1 cellular context compared by ENCODE assay signal in the genomic region with DNA sequence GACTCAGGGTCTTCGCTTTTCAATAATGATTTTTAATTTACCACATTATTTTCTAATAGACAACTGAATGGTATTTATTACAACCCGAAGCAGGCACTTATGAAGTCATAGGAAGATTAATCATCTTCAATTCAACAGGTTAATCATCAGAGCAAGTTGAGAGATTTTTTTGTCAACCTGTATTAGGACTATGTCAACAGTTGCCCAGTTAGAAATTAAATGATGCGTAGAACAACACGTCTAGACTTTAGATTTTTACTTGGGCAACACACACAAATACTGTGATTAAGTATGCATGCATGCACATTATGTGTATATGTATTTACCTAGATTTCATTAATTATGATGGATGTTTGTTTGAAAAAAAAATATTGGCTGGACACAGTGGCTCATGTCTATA.
TF ChIP-seq lines count a peak whose summit lies in the region.

No MANE protein-coding gene starts in this region.

TF ChIP-seq in GM12878, 131 proteins besides CTCF, POLR2A, EP300 and RAD21:
- TF ChIP-seq, protein P1, sequence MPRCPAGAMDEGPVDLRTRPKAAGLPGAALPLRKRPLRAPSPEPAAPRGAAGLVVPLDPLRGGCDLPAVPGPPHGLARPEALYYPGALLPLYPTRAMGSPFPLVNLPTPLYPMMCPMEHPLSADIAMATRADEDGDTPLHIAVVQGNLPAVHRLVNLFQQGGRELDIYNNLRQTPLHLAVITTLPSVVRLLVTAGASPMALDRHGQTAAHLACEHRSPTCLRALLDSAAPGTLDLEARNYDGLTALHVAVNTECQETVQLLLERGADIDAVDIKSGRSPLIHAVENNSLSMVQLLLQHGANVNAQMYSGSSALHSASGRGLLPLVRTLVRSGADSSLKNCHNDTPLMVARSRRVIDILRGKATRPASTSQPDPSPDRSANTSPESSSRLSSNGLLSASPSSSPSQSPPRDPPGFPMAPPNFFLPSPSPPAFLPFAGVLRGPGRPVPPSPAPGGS (IDR thresholded peaks at IDR 0.05; ENCODE audit: borderline replicate concordance, insufficient read depth, low read depth, low read length, poor library complexity, severe bottlenecking) = no peak
- TF ChIP-seq, protein P2, sequence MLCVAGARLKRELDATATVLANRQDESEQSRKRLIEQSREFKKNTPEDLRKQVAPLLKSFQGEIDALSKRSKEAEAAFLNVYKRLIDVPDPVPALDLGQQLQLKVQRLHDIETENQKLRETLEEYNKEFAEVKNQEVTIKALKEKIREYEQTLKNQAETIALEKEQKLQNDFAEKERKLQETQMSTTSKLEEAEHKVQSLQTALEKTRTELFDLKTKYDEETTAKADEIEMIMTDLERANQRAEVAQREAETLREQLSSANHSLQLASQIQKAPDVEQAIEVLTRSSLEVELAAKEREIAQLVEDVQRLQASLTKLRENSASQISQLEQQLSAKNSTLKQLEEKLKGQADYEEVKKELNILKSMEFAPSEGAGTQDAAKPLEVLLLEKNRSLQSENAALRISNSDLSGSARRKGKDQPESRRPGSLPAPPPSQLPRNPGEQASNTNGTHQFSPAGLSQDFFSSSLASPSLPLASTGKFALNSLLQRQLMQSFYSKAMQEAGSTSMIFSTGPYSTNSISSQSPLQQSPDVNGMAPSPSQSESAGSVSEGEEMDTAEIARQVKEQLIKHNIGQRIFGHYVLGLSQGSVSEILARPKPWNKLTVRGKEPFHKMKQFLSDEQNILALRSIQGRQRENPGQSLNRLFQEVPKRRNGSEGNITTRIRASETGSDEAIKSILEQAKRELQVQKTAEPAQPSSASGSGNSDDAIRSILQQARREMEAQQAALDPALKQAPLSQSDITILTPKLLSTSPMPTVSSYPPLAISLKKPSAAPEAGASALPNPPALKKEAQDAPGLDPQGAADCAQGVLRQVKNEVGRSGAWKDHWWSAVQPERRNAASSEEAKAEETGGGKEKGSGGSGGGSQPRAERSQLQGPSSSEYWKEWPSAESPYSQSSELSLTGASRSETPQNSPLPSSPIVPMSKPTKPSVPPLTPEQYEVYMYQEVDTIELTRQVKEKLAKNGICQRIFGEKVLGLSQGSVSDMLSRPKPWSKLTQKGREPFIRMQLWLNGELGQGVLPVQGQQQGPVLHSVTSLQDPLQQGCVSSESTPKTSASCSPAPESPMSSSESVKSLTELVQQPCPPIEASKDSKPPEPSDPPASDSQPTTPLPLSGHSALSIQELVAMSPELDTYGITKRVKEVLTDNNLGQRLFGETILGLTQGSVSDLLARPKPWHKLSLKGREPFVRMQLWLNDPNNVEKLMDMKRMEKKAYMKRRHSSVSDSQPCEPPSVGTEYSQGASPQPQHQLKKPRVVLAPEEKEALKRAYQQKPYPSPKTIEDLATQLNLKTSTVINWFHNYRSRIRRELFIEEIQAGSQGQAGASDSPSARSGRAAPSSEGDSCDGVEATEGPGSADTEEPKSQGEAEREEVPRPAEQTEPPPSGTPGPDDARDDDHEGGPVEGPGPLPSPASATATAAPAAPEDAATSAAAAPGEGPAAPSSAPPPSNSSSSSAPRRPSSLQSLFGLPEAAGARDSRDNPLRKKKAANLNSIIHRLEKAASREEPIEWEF (IDR thresholded peaks at IDR 0.05; ENCODE audit: insufficient replicate concordance, low read depth, low read length) = no peak
- TF ChIP-seq PAX5 (IDR thresholded peaks at IDR 0.05; ENCODE audit: borderline replicate concordance, low read depth, low read length) (no peak), EED (IDR thresholded peaks at IDR 0.05; ENCODE audit: low read depth) (no peak)
